In the genomic region with DNA sequence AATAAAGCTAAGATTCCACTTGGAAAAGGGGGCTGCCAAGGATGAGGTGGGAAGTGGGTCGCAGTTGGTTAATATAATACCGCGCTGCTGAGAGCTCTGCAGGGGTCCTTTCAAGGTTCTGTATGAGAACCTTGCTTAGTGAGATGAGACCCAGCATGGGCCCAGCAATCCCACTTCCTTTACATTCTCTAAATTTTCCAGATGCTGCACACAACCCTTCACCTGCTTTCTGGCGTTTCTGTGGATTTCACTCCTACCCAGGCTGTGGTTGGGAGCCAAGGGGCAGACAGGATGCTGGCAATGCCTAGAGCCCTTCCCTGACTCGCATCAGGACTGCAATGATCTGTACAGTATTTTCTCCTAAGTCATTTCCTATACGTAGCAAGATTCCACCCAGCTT, we compare ENCODE assay signal across 18 cellular contexts. TPM values are rescaled to one million over a fixed set of nuclear protein-coding genes. Genes with fewer than 3 reads are reported as not detected.
"Had no signal": no experiment of that assay in that cellular context is flagged by ENCODE, and none has a peak within 500 bp of the region (broad histone marks: within the 10 kb centered on the region; RNA-seq: fewer than 3 reads in every experiment).

No MANE protein-coding gene starts in this region.

- H3K36me3 Mint-ChIP-seq: activated naive CD4-positive, alpha-beta T cell treated with anti-CD3 and anti-CD28 coated beads, Interleukin-2, amount 10 ng/mL, durations not matched to agents 7 days and 5 days had no signal

- H3K4me1 ChIP-seq: foreskin keratinocyte, stomach had no signal

- H3K4me3 Mint-ChIP-seq: activated naive CD4-positive, alpha-beta T cell treated with anti-CD3 and anti-CD28 coated beads, Interleukin-2, amount 10 ng/mL, durations not matched to agents 7 days and 5 days; central memory CD8-positive, alpha-beta T cell; dendritic cell treated with granulocyte-macrophage colony-stimulating factor and Interleukin-4, amounts not matched to agents 40 ng/mL and 50 ng/mL, for 4 days; memory B cell; nephron progenitor cell; T-helper 17 cell had no signal

- H3K36me3 ChIP-seq: left lung, stomach, thoracic aorta had no signal

- H3K27ac Mint-ChIP-seq: activated naive CD4-positive, alpha-beta T cell treated with anti-CD3 and anti-CD28 coated beads, Interleukin-2, amount 10 ng/mL, durations not matched to agents 7 days and 5 days; activated T-helper 2 cell treated with anti-CD3 and anti-CD28 coated beads, Interferon-gamma antibody, Interleukin-2, Interleukin-4, amounts not matched to agents 10 μg/mL and 5 μg/mL and 100 μg/mL, durations not matched to agents 14 hours and 24 hours and 36 hours; dendritic cell treated with granulocyte-macrophage colony-stimulating factor and Interleukin-4, amounts not matched to agents 40 ng/mL and 50 ng/mL, for 4 days; memory B cell; nephron progenitor cell; T-helper 17 cell had no signal

- H3K4me1 Mint-ChIP-seq: activated naive CD4-positive, alpha-beta T cell treated with anti-CD3 and anti-CD28 coated beads, Interleukin-2, amount 10 ng/mL, durations not matched to agents 7 days and 5 days; central memory CD8-positive, alpha-beta T cell; memory B cell; T-helper 17 cell had no signal

- DNase-seq: activated naive CD4-positive, alpha-beta T cell treated with anti-CD3 and anti-CD28 coated beads, Interleukin-2, amount 10 ng/mL, durations not matched to agents 7 days and 5 days; foreskin keratinocyte; left lung; nephron progenitor cell; stimulated activated CD4-positive, alpha-beta T cell treated with anti-CD3 and anti-CD28 coated beads, Interleukin-15, amount 100 ng/mL, for 24 hours; stimulated activated CD4-positive, alpha-beta T cell treated with anti-CD3 and anti-CD28 coated beads, Interleukin-4, amount 100 ng/mL, for 4 hours; stomach; T-helper 17 cell had no signal

- H3K4me3 ChIP-seq: left lung, stomach, thoracic aorta had no signal

- ATAC-seq: esophagus mucosa, foreskin keratinocyte, left lung, T-helper 17 cell had no signal

- H3K27ac ChIP-seq: foreskin keratinocyte, left lung, stomach, thoracic aorta had no signal

RNA-seq across cellular contexts. Expression of gene PIPOX, which starts 10.1 kb away (rescaled TPM):
- polyA plus RNA-seq: foreskin keratinocyte, keratinocyte had no signal

RNA-seq across cellular contexts. Expression of gene SEZ6, which starts 27.0 kb away (rescaled TPM):
- total RNA-seq: activated T-helper 2 cell treated with anti-CD3 and anti-CD28 coated beads, Interferon-gamma antibody, Interleukin-2, Interleukin-4, amounts not matched to agents 10 μg/mL and 5 μg/mL and 100 μg/mL, durations not matched to agents 14 hours and 24 hours and 36 hours; esophagus mucosa; foreskin keratinocyte; osteocyte; renal cortical epithelial cell; skeletal muscle tissue; thoracic aorta had no signal
- polyA plus RNA-seq: foreskin keratinocyte, keratinocyte had no signal
